In genomic region chr17:35088911-35089845, GRCh38 we compare ENCODE assay signal across 8 cellular contexts. TPM values are rescaled to one million over a fixed set of nuclear protein-coding genes. Genes with fewer than 3 reads are reported as not detected.
A peak's percentile ranks its signal among the peaks of the same experiment; 100 is the strongest.
DNase-seq lines count a peak whose midpoint lies in the region; FAIRE-seq and TF ChIP-seq lines count a peak whose summit lies in the region.

No MANE protein-coding gene starts in this region.

- TF ChIP-seq EP300 in suprapubic skin (IDR thresholded peaks at IDR 0.05) = no peak

- H3K27ac ChIP-seq in SJCRH30 = peak overlapping the region; percentile 27
- peak overlapping the region; percentile 95 for H3K27ac ChIP-seq in neutrophil
- peak overlapping the region; percentile 89 for H3K27ac ChIP-seq in suprapubic skin

- H3K4me3 ChIP-seq in SJCRH30 (peak overlapping the region; percentile 91), neutrophil (ENCODE audit: low read depth in 1 of 2, low read length in 1 of 2) (peak overlapping the region; percentile 70 to 99), suprapubic skin (peak overlapping the region; percentile 98)

- peaks cover 7% of the 10 kb centered on the region; the same call in 1 of the 2 replicates for H3K4me1 ChIP-seq in SJCRH30
- H3K4me1 ChIP-seq in neutrophil (ENCODE audit: control insufficient read depth in 1 of 2, insufficient read depth in 1 of 2, low read depth in 1 of 2, low read length in 1 of 2) = peaks cover 38 to 49% of the 10 kb centered on the region in 2 experiments
- peaks cover 32% of the 10 kb centered on the region for H3K4me1 ChIP-seq in suprapubic skin

- H3K9me3 ChIP-seq in SJCRH30 (replicated peaks) (no peaks in the 10 kb centered on the region), neutrophil (no peaks in the 10 kb centered on the region), suprapubic skin (no peaks in the 10 kb centered on the region)

- no peaks in the 10 kb centered on the region for H3K27me3 ChIP-seq in SJCRH30
- H3K27me3 ChIP-seq in neutrophil = no peaks in the 10 kb centered on the region
- no peaks in the 10 kb centered on the region for H3K27me3 ChIP-seq in suprapubic skin

- peak in 1 of 2 donors; percentile 53 for TF ChIP-seq POLR2A in suprapubic skin (IDR thresholded peaks at IDR 0.05)

- WGBS in suprapubic skin = 15% methylated on average over 12 of the region's 92 CpGs

- no peak for FAIRE-seq in frontal cortex (lab: Jason Lieb, UNC)

- DNase-seq in G401 (ENCODE audit: low spot score) (peak; percentile 78), GOT3 (lab: John Stamatoyannopoulos, UW) (peak; percentile 26), SJCRH30 (peak; percentile 78 to 89), frontal cortex (ENCODE audit: low spot score in 2 of 2) (peak; percentile 92), suprapubic skin (ENCODE audit: low spot score in 2 of 2) (peak; percentile 86 to 89)
- DNase-seq in activated naive CD4-positive, alpha-beta T cell treated with Interleukin-2 at 50 U/mL for 16 hours = peak; percentile 90

- TF ChIP-seq CTCF in LNCAP (IDR thresholded peaks at IDR 0.05) = peak; percentile 92
- peak; percentile 91 for TF ChIP-seq CTCF in neutrophil (IDR thresholded peaks at IDR 0.05)
- TF ChIP-seq CTCF in suprapubic skin (IDR thresholded peaks at IDR 0.05) = peak; percentile 82 to 94

- H3K36me3 ChIP-seq in SJCRH30 = no peaks in the 10 kb centered on the region
- H3K36me3 ChIP-seq in neutrophil = no peaks in the 10 kb centered on the region
- H3K36me3 ChIP-seq in suprapubic skin = no peaks in the 10 kb centered on the region

- in situ Hi-C loops in G401 (cut with HindIII; ENCODE audit: low sequenced_read_pairs) = no loop called here

RNA-seq across cellular contexts. Expression of gene RFFL, which starts 25.7 kb away (rescaled TPM):
- 6.5 and 13.0 TPM in 2 replicates for total RNA-seq in G401 (2014; rRNA removed; shearing (Covaris generic))
- total RNA-seq in SJCRH30 (2014; rRNA removed; shearing (Covaris generic)) = 10.9 and 13.7 TPM in 2 replicates
- total RNA-seq in frontal cortex = 5.3 TPM
- total RNA-seq in suprapubic skin = 10 to 100 TPM; 12.8 to 24.0 (median 16.6) TPM

RNA-seq across cellular contexts. Expression of gene RAD51D, which starts 30.5 kb away (rescaled TPM):
- total RNA-seq in G401 (2014; rRNA removed; shearing (Covaris generic)) = 8.1 and 12.9 TPM in 2 replicates
- 8.2 and 9.7 TPM in 2 replicates for total RNA-seq in SJCRH30 (2014; rRNA removed; shearing (Covaris generic))
- total RNA-seq in frontal cortex (9.8 TPM), suprapubic skin (1 to 10 TPM; 3.2 to 7.7 (median 6.4) TPM)

RNA-seq across cellular contexts. Expression of gene FNDC8, which starts 32.2 kb away (rescaled TPM):
- not detected in 2 replicates for total RNA-seq in G401 (2014; rRNA removed; shearing (Covaris generic))
- not detected in 2 replicates for total RNA-seq in SJCRH30 (2014; rRNA removed; shearing (Covaris generic))
- total RNA-seq in frontal cortex (not detected), suprapubic skin (not detected)

RNA-seq across cellular contexts. Expression of gene NLE1, which starts 52.9 kb away (rescaled TPM):
- 29.0 and 29.7 TPM in 2 replicates for total RNA-seq in G401 (2014; rRNA removed; shearing (Covaris generic))
- 23.9 and 24.9 TPM in 2 replicates for total RNA-seq in SJCRH30 (2014; rRNA removed; shearing (Covaris generic))
- 19.2 TPM for total RNA-seq in frontal cortex
- total RNA-seq in suprapubic skin = 10 to 100 TPM; 16.1 to 24.7 (median 20.1) TPM

RNA-seq across cellular contexts. Expression of gene UNC45B, which starts 58.4 kb away (rescaled TPM):
- total RNA-seq in G401 (2014; rRNA removed; shearing (Covaris generic)) = not detected in 2 replicates
- total RNA-seq in SJCRH30 (2014; rRNA removed; shearing (Covaris generic)) = 0.24 and 0.51 TPM in 2 replicates
- total RNA-seq in frontal cortex (under 0.01 TPM), suprapubic skin (not detected)

Comparison
In these comparisons a context has a peak if more than half of its experiments do, and no peak if none do; other contexts are left out.
1. Peak in every context shown above with its lines: DNase-seq, H3K4me3 ChIP-seq and H3K27ac ChIP-seq.
2. DNase-seq: peak in every context shown above with its lines; median percentile 92 in frontal cortex; 90 in activated naive CD4-positive, alpha-beta T cell treated with Interleukin-2 at 50 U/mL for 16 hours; 88 in suprapubic skin; 84 in SJCRH30; 78 in G401; 26 in GOT3.
3. H3K27ac ChIP-seq: peak in every context shown above with its lines; median percentile 95 in neutrophil; 89 in suprapubic skin; 27 in SJCRH30.